In the genomic region with DNA sequence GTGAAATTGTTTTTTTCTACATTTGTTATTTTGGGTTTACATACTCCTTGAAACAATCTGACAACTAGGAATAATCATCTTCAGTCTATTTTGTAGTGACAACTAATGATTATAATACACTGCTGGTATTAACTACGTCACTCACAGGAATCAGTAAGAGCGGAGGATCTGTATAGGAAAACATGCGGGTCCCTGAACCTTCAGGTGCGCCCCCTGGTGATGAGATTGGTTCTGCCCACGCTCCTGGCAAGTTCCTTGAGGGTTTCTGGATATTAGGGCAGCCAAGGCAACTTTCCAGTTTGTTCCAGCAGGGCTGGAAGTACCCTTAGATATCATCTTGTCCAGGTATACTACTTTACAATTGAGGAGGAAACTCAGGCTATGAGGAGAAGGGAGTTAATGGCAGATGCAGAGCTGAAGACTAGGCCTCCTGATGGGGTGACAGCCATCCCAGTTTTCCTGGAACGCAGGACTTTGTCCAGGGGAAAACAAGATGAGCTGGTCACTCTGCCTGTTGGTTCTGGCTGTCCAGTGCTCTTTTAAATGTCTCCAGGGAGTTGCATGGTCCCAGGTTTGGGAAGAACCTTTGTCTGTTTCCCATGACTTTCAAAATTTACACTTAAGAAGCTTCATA, we compare ENCODE assay signal across 8 cellular contexts. TPM values are rescaled to one million over a fixed set of nuclear protein-coding genes. Genes with fewer than 3 reads are reported as not detected.
DNase-seq lines count a peak whose midpoint lies in the region; ATAC-seq, FAIRE-seq and TF ChIP-seq lines count a peak whose summit lies in the region.

No MANE protein-coding gene starts in this region.

- H3K4ac ChIP-seq in trophoblast cell (ENCODE audit: low read depth, low read length) = no peak overlapping the region

- no peak for ATAC-seq in HG03439 (IDR thresholded peaks at IDR 0.05; ENCODE audit: unreplicated experiment)

- no peak overlapping the region for H3K4me3 ChIP-seq in trophoblast cell (ENCODE audit: low read depth, low read length)

- H3K9me3 Mint-ChIP-seq in type B pancreatic cell = no peaks in the 10 kb centered on the region

- H3K4me1 Mint-ChIP-seq in type B pancreatic cell (ENCODE audit: unreplicated experiment) = no peaks in the 10 kb centered on the region

- H3K27me3 ChIP-seq in trophoblast cell (ENCODE audit: insufficient read depth, low read length) = no peaks in the 10 kb centered on the region

- no peak overlapping the region for H3K23ac ChIP-seq in trophoblast cell (ENCODE audit: low read length)

- H3K27ac ChIP-seq in trophoblast cell (ENCODE audit: low read depth, low read length) = no peak overlapping the region

- no peak overlapping the region for H2BK5ac ChIP-seq in trophoblast cell (ENCODE audit: low read depth, low read length, poor library complexity)

- no peak overlapping the region for H3K18ac ChIP-seq in trophoblast cell (ENCODE audit: low read length)

- no peak overlapping the region for H3K27ac Mint-ChIP-seq in type B pancreatic cell

- no peak overlapping the region for H4K8ac ChIP-seq in trophoblast cell (ENCODE audit: low read depth, low read length)

- H2AK5ac ChIP-seq in trophoblast cell (ENCODE audit: low read length) = no peak overlapping the region

- H3K36me3 Mint-ChIP-seq in type B pancreatic cell = no peaks in the 10 kb centered on the region

- WGBS in trophoblast cell (ENCODE audit: extremely low coverage, insufficient coverage, insufficient read length) = no CpG with 5 or more reads among the region's 6 CpGs

- H3K9me3 ChIP-seq in trophoblast cell (ENCODE audit: insufficient read depth, low read depth, low read length) = no peaks in the 10 kb centered on the region

- no peak overlapping the region for H2BK120ac ChIP-seq in trophoblast cell (ENCODE audit: insufficient read depth, low read length, poor library complexity)

- FAIRE-seq in frontal cortex (lab: Jason Lieb, UNC) = no peak

- DNase-seq in GM04504 (ENCODE audit: low read depth) = peak; percentile 44
- DNase-seq in SK-N-DZ (ENCODE audit: low spot score) = peak; percentile 63
- peak; percentile 89 for DNase-seq in activated effector memory CD4-positive, alpha-beta T cell treated with anti-CD3 and anti-CD28 coated beads, Interleukin-2, amount 50 U/mL, for 16 hours
- DNase-seq in frontal cortex (ENCODE audit: low spot score in 2 of 2) = peak; percentile 47 to 62
- peak; percentile 91 to 97 for DNase-seq in trophoblast cell
- no peak for DNase-seq in type B pancreatic cell (ENCODE audit: extremely low spot score, unreplicated experiment)

- no peaks in the 10 kb centered on the region for H3K79me1 ChIP-seq in trophoblast cell (ENCODE audit: low read length)

- no peak overlapping the region for H4K91ac ChIP-seq in trophoblast cell (ENCODE audit: low read depth, low read length)

- H2BK12ac ChIP-seq in trophoblast cell (ENCODE audit: low read length) = no peak overlapping the region

- H2AFZ ChIP-seq in trophoblast cell (ENCODE audit: insufficient read depth, low read length, poor library complexity) = no peak overlapping the region

- H3K9ac ChIP-seq in trophoblast cell (ENCODE audit: low read length) = no peak overlapping the region

- no peak overlapping the region for H3K4me3 Mint-ChIP-seq in type B pancreatic cell

- H4K12ac ChIP-seq in trophoblast cell (ENCODE audit: low read depth, low read length) = no peak overlapping the region

- no peak overlapping the region for H3K4me2 ChIP-seq in trophoblast cell (ENCODE audit: low read length)

- H3K79me2 ChIP-seq in trophoblast cell (ENCODE audit: control insufficient read depth, insufficient read depth, low read length, poor library complexity) = no peaks in the 10 kb centered on the region

- H3K27me3 Mint-ChIP-seq in type B pancreatic cell = no peaks in the 10 kb centered on the region

- H3K36me3 ChIP-seq in trophoblast cell (ENCODE audit: control insufficient read depth in 1 of 2, insufficient read depth in 2 of 2, low read length in 2 of 2) = no peaks in the 10 kb centered on the region

- TF ChIP-seq CTCF in LNCAP (IDR thresholded peaks at IDR 0.05) = peak; percentile 83
- TF ChIP-seq CTCF in type B pancreatic cell (conservative IDR thresholded peaks at IDR 0.05) = peak; percentile 80

- no peak overlapping the region for H3K14ac ChIP-seq in trophoblast cell (ENCODE audit: low read length)

- H3K4me1 ChIP-seq in trophoblast cell (ENCODE audit: control insufficient read depth in 1 of 2, insufficient read depth in 2 of 2, low read length in 2 of 2) = no peaks in the 10 kb centered on the region

RNA-seq across cellular contexts. Expression of a gene that starts 15.0 kb away (rescaled TPM):
- not detected in 2 replicates for polyA plus RNA-seq in SK-N-DZ (2014; cell fraction: cytosol; rRNA removed)
- not detected in 2 replicates for polyA plus RNA-seq in SK-N-DZ (2014; cell fraction: nucleus; rRNA removed)
- total RNA-seq in frontal cortex (0.82 TPM), type B pancreatic cell (ENCODE audit: low replicate concordance) (not detected in 2 replicates)
- polyA plus RNA-seq in trophoblast cell (2013) = not detected in 2 replicates

RNA-seq across cellular contexts. Expression of a gene that starts 36.0 kb away (rescaled TPM):
- 10.4 and 16.0 TPM in 2 replicates for polyA plus RNA-seq in SK-N-DZ (2014; cell fraction: cytosol; rRNA removed)
- polyA plus RNA-seq in SK-N-DZ (2014; cell fraction: nucleus; rRNA removed) = 15.7 and 34.7 TPM in 2 replicates
- total RNA-seq in frontal cortex (84.8 TPM), type B pancreatic cell (ENCODE audit: low replicate concordance) (39.6 and 40.3 TPM in 2 replicates)
- polyA plus RNA-seq in trophoblast cell (2013) = 7.6 and 7.9 TPM in 2 replicates
